In the genomic region with DNA sequence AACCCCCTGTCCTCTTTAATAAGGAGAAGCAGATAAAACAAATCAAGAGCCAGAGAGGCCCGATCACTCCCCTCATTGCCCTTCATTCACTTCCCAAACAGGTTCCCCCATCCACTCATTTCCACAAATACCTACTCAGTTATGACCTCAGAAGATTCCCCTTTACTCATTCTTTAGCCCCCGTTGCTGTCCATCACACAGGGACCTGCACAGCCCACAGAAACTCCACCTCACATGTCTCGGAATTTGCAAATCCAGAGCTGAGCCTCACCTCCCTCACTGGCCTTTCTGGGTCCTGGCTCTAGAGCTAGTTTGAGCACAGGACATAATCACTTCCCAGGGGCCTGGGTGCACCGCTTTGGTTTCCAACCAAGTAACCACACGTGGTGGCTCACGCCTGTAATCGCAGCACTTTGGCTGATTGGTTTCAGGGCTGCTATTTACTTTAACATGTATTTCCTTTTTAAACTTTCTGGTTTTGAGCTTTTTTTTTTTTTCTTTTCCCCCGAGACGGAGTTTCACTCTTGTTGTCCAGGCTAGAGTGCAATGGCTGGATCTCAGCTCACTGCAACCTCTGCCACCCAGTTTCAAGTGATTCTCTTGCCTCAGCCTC, we compare ENCODE assay signal across 9 cellular contexts. TPM values are rescaled to one million over a fixed set of nuclear protein-coding genes. Genes with fewer than 3 reads are reported as not detected.
DNase-seq lines count a peak whose midpoint lies in the region; ATAC-seq lines count a peak whose summit lies in the region.
"Had no signal": no experiment of that assay in that cellular context is flagged by ENCODE, and none has a peak within 500 bp of the region (broad histone marks: within the 10 kb centered on the region; RNA-seq: fewer than 3 reads in every experiment).

No MANE protein-coding gene starts in this region.

- POLR2A ChIA-PET in naive thymus-derived CD8-positive, alpha-beta T cell (lab: Charles Lee), result interaction anchor here (0.6 to 1.0 kb wide), 2 partner anchors 16 to 18 kb away, joined by 3 to 6 read pairs; a partner anchor contains a TSS

- H3K4me1 Mint-ChIP-seq in naive thymus-derived CD8-positive, alpha-beta T cell, result peaks cover 41 to 83% (median 73%) of the 10 kb centered on the region in 4 donors

- peak in 1 of 10 donors; percentile 15 for DNase-seq in naive thymus-derived CD8-positive, alpha-beta T cell
- DNase-seq in dermis blood vessel endothelial cell, result no peak
- DNase-seq in effector memory CD4-positive, alpha-beta T cell, result no peak
- no peak for DNase-seq in DMS153 (lab: John Stamatoyannopoulos, UW)
- no peak for DNase-seq in AG08395 (ENCODE audit: low spot score)
- DNase-seq: mammary epithelial cell had no signal

- peak; percentile 73 for ATAC-seq in GM18861 (IDR thresholded peaks at IDR 0.05; ENCODE audit: unreplicated experiment)
- ATAC-seq in GM21515 (IDR thresholded peaks at IDR 0.05; ENCODE audit: unreplicated experiment), result peak; percentile 84
- ATAC-seq in HG03520 (IDR thresholded peaks at IDR 0.05; ENCODE audit: unreplicated experiment), result peak; percentile 73
- peak in 1 of 2 donors; percentile 45 for ATAC-seq in naive thymus-derived CD8-positive, alpha-beta T cell

- peaks cover 0 to 55% (median 9%) of the 10 kb centered on the region in 3 donors for H3K36me3 Mint-ChIP-seq in naive thymus-derived CD8-positive, alpha-beta T cell

- H3K9me3 ChIP-seq in effector memory CD4-positive, alpha-beta T cell (ENCODE audit: control insufficient read depth, low read length), result no peaks in the 10 kb centered on the region

- H3K9me3 Mint-ChIP-seq in naive thymus-derived CD8-positive, alpha-beta T cell, result no peaks in the 10 kb centered on the region

- H3K27me3 Mint-ChIP-seq in naive thymus-derived CD8-positive, alpha-beta T cell, result no peaks in the 10 kb centered on the region

- peaks cover 3% of the 10 kb centered on the region for H3K36me3 ChIP-seq in effector memory CD4-positive, alpha-beta T cell (ENCODE audit: control insufficient read depth, insufficient read depth, low read length)

- peak overlapping the region in 9 of 10 donors; percentile 12 to 74 (median 57) for H3K4me3 Mint-ChIP-seq in naive thymus-derived CD8-positive, alpha-beta T cell

- no peak overlapping the region for H3K27ac ChIP-seq in effector memory CD4-positive, alpha-beta T cell (ENCODE audit: insufficient read depth, low read length, poor library complexity, severe bottlenecking)

- H3K27ac Mint-ChIP-seq in naive thymus-derived CD8-positive, alpha-beta T cell, result peak overlapping the region; percentile 17 to 83 (median 74)

- H3K27me3 ChIP-seq in effector memory CD4-positive, alpha-beta T cell (replicated peaks; ENCODE audit: control insufficient read depth, insufficient read depth, low read length, poor library complexity, severe bottlenecking), result no peaks in the 10 kb centered on the region

- peaks cover 20% of the 10 kb centered on the region for H3K4me1 ChIP-seq in effector memory CD4-positive, alpha-beta T cell (ENCODE audit: control insufficient read depth, insufficient read depth, low read length, poor library complexity, severe bottlenecking)

- H3K4me3 ChIP-seq in effector memory CD4-positive, alpha-beta T cell (ENCODE audit: insufficient read depth, low read depth, low read length, poor library complexity, severe bottlenecking), result no peak overlapping the region

RNA-seq across cellular contexts. Expression of a gene that starts 17.8 kb away (rescaled TPM):
- total RNA-seq in naive thymus-derived CD8-positive, alpha-beta T cell, result 100 to 1,000 TPM; 141 to 150 TPM
- 100 to 1,000 TPM; 411 to 532 (median 494) TPM for polyA plus RNA-seq in naive thymus-derived CD8-positive, alpha-beta T cell
- total RNA-seq in dermis blood vessel endothelial cell, result 213 and 253 TPM in 2 replicates

RNA-seq across cellular contexts. Expression of a gene that starts 42.1 kb away (rescaled TPM):
- 10 to 100 TPM; 15.7 to 16.5 TPM for total RNA-seq in naive thymus-derived CD8-positive, alpha-beta T cell
- polyA plus RNA-seq in naive thymus-derived CD8-positive, alpha-beta T cell, result 10 to 100 TPM; 38.2 to 42.1 (median 40.3) TPM
- 28.4 and 31.4 TPM in 2 replicates for total RNA-seq in dermis blood vessel endothelial cell

RNA-seq across cellular contexts. Expression of a gene that starts 54.8 kb away (rescaled TPM):
- 100 to 1,000 TPM in 1 of 2 experiments, 10 to 100 TPM in 1; 99.4 to 111 TPM for total RNA-seq in naive thymus-derived CD8-positive, alpha-beta T cell
- 10 to 100 TPM; 52.6 to 61.6 (median 55.9) TPM for polyA plus RNA-seq in naive thymus-derived CD8-positive, alpha-beta T cell
- total RNA-seq in dermis blood vessel endothelial cell, result 25.5 and 31.7 TPM in 2 replicates
